16 cellular contexts compared by ENCODE assay signal in genomic region chr20:1418335-1418734, GRCh38. TPM values are rescaled to one million over a fixed set of nuclear protein-coding genes. Genes with fewer than 3 reads are reported as not detected.
A peak's percentile ranks its signal among the peaks of the same experiment; 100 is the strongest.
DNase-seq lines count a peak whose midpoint lies in the region; TF ChIP-seq lines count a peak whose summit lies in the region.
"Had no signal": no experiment of that assay in that cellular context is flagged by ENCODE, and none has a peak within 500 bp of the region (broad histone marks: within the 10 kb centered on the region; RNA-seq: fewer than 3 reads in every experiment).

No MANE protein-coding gene starts in this region.

- H3K27ac ChIP-seq in SJSA1: peak overlapping the region; percentile 39
- peak overlapping the region; percentile 37 for H3K27ac ChIP-seq in trophoblast cell (ENCODE audit: low read depth, low read length)
- H3K27ac ChIP-seq in thyroid gland: no peak overlapping the region
- H3K27ac ChIP-seq: C4-2B, gastroesophageal sphincter, WERI-Rb-1 had no signal

- TF ChIP-seq CTCF in fibroblast of mammary gland (conservative IDR thresholded peaks at IDR 0.05; ENCODE audit: control insufficient read depth, insufficient read depth, low read depth, low read length) (no peak), thyroid gland (IDR thresholded peaks at IDR 0.05) (no peak)

- H2BK5ac ChIP-seq in trophoblast cell (ENCODE audit: low read depth, low read length, poor library complexity): peak overlapping the region; percentile 11

- peak overlapping the region; percentile 53 for H4K91ac ChIP-seq in trophoblast cell (ENCODE audit: low read depth, low read length)

- no peak overlapping the region for H3K4me2 ChIP-seq in trophoblast cell (ENCODE audit: low read length)

- H4K12ac ChIP-seq in trophoblast cell (ENCODE audit: low read depth, low read length): no peak overlapping the region

- H2BK120ac ChIP-seq in trophoblast cell (ENCODE audit: insufficient read depth, low read length, poor library complexity): peak overlapping the region; percentile 18

- no peaks in the 10 kb centered on the region for H3K79me2 ChIP-seq in trophoblast cell (ENCODE audit: control insufficient read depth, insufficient read depth, low read length, poor library complexity)

- H3K4me3 ChIP-seq in SJSA1: no peak overlapping the region
- no peak overlapping the region for H3K4me3 ChIP-seq in fibroblast of mammary gland (ENCODE audit: control insufficient read depth, low read depth, low read length)
- no peak overlapping the region for H3K4me3 ChIP-seq in trophoblast cell (ENCODE audit: low read depth, low read length)
- no peak overlapping the region for H3K4me3 ChIP-seq in thyroid gland (replicated peaks in 1 of 3)
- H3K4me3 ChIP-seq: gastroesophageal sphincter had no signal

- H3K36me3 ChIP-seq in SJSA1: no peaks in the 10 kb centered on the region
- H3K36me3 ChIP-seq in trophoblast cell (ENCODE audit: control insufficient read depth in 1 of 2, insufficient read depth in 2 of 2, low read length in 2 of 2): no peaks in the 10 kb centered on the region
- H3K36me3 ChIP-seq in thyroid gland: no peaks in the 10 kb centered on the region
- H3K36me3 ChIP-seq: gastroesophageal sphincter, WERI-Rb-1 had no signal

- WGBS in trophoblast cell (ENCODE audit: extremely low coverage, insufficient coverage, insufficient read length): no CpG with 5 or more reads among the region's 3 CpGs
- 49 to 61% methylated on average over 3 of the region's 3 CpGs for WGBS in thyroid gland, 2 donors

- no peak overlapping the region for H3K14ac ChIP-seq in trophoblast cell (ENCODE audit: low read length)

- peak overlapping the region; percentile 27 for H3K18ac ChIP-seq in trophoblast cell (ENCODE audit: low read length)

- H3K9me3 ChIP-seq in SJSA1 (replicated peaks) (peaks cover 2% of the 10 kb centered on the region; the same call in 1 of the 2 replicates), trophoblast cell (ENCODE audit: insufficient read depth, low read depth, low read length) (peaks cover 5% of the 10 kb centered on the region), thyroid gland (no peaks in the 10 kb centered on the region)

- intact Hi-C loops in thyroid gland (cut with DNase I): no loop called here

- H3K9ac ChIP-seq in trophoblast cell (ENCODE audit: low read length): no peak overlapping the region

- H3K4ac ChIP-seq in trophoblast cell (ENCODE audit: low read depth, low read length): no peak overlapping the region

- no peak overlapping the region for H2AFZ ChIP-seq in trophoblast cell (ENCODE audit: insufficient read depth, low read length, poor library complexity)

- H3K23ac ChIP-seq in trophoblast cell (ENCODE audit: low read length): no peak overlapping the region

- no peak overlapping the region for H2AK5ac ChIP-seq in trophoblast cell (ENCODE audit: low read length)

- DNase-seq in GOT3 (lab: John Stamatoyannopoulos, UW) (peak; percentile 28), SJSA1 (ENCODE audit: low read depth in 1 of 2, low spot score in 2 of 2) (no peak), fibroblast of mammary gland (ENCODE audit: low read depth) (peak; percentile 87), trophoblast cell (peak; percentile 98), retina (no peak), thyroid gland (no peak), cortex of kidney (lab: John Stamatoyannopoulos, UW) (no peak), activated gamma-delta T cell (lab: John Stamatoyannopoulos, UW) (no peak)
- DNase-seq: activated effector memory CD4-positive, alpha-beta T cell treated with Interleukin-2 at 50 U/mL for 16 hours; DMS53; NCI-H1417 treated with DMSO at 0.1 percent for 48 hours; NCI-H2227 treated with DMSO at 0.1 percent for 48 hours; stimulated activated naive CD4-positive, alpha-beta T cell; WERI-Rb-1 had no signal

- peaks cover 26% of the 10 kb centered on the region for H3K79me1 ChIP-seq in trophoblast cell (ENCODE audit: low read length)

- H3K27me3 ChIP-seq in SJSA1 (replicated peaks): no peaks in the 10 kb centered on the region
- no peaks in the 10 kb centered on the region for H3K27me3 ChIP-seq in trophoblast cell (ENCODE audit: insufficient read depth, low read length)
- H3K27me3 ChIP-seq in thyroid gland: no peaks in the 10 kb centered on the region

- no peak overlapping the region for H2BK12ac ChIP-seq in trophoblast cell (ENCODE audit: low read length)

- H3K4me1 ChIP-seq in SJSA1 (replicated peaks) (peaks cover 32% of the 10 kb centered on the region), trophoblast cell (ENCODE audit: control insufficient read depth in 1 of 2, insufficient read depth in 2 of 2, low read length in 2 of 2) (peaks cover 27% of the 10 kb centered on the region in 2 experiments), thyroid gland (no peaks in the 10 kb centered on the region)
- H3K4me1 ChIP-seq: gastroesophageal sphincter had no signal

- no peak overlapping the region for H4K8ac ChIP-seq in trophoblast cell (ENCODE audit: low read depth, low read length)

- TF ChIP-seq POLR2A in thyroid gland (IDR thresholded peaks at IDR 0.05): no peak

RNA-seq across cellular contexts. Expression of gene FKBP1A, which starts 25.5 kb away (rescaled TPM):
- total RNA-seq in SJSA1 (2014; rRNA removed; shearing (Covaris generic)): 75.3 and 98.6 TPM in 2 replicates
- 243 and 249 TPM in 2 replicates for polyA plus RNA-seq in trophoblast cell (2013)
- total RNA-seq in thyroid gland: 100 to 1,000 TPM; 142 to 272 (median 189) TPM

RNA-seq across cellular contexts. Expression of gene NSFL1C, which starts 48.3 kb away (rescaled TPM):
- total RNA-seq in SJSA1 (2014; rRNA removed; shearing (Covaris generic)): 42.6 and 57.3 TPM in 2 replicates
- 60.7 and 62.9 TPM in 2 replicates for polyA plus RNA-seq in trophoblast cell (2013)
- 10 to 100 TPM; 42.2 to 51.3 (median 48.8) TPM for total RNA-seq in thyroid gland

Comparison
In these comparisons a context has a peak if more than half of its experiments do, and no peak if none do; other contexts are left out.
1. DNase-seq: peak in GOT3 (single experiment), fibroblast of mammary gland (single experiment) and trophoblast cell (2 of 2); none in SJSA1 (0 of 2), retina (single experiment), thyroid gland (0 of 2), cortex of kidney (single experiment) and activated gamma-delta T cell (single experiment).
2. H3K27ac ChIP-seq: peak in SJSA1 (single experiment) and trophoblast cell (single experiment); none in thyroid gland (0 of 3).